ENCODE assay signal across 8 cellular contexts in genomic region chr5:60161340-60161934, GRCh38.
DNase-seq lines count a peak whose midpoint lies in the region; ATAC-seq, FAIRE-seq and TF ChIP-seq lines count a peak whose summit lies in the region.

No MANE protein-coding gene starts in this region.

- no peak overlapping the region for H3K9ac ChIP-seq in Loucy (ENCODE audit: low read depth, low read length, poor library complexity, severe bottlenecking)

- H3K4me1 Mint-ChIP-seq in brain, result no peaks in the 10 kb centered on the region
- H3K4me1 Mint-ChIP-seq in natural killer cell treated with Interleukin-12 subunit alpha and Interleukin-12 subunit beta and Interleukin-15 and Interleukin-18, amount 100 ng/mL, for 72 hours (ENCODE audit: low read depth in 2 of 2), result no peaks in the 10 kb centered on the region

- H3K4me3 Mint-ChIP-seq in brain, result no peak overlapping the region
- no peak overlapping the region for H3K4me3 Mint-ChIP-seq in natural killer cell treated with Interleukin-12 subunit alpha and Interleukin-12 subunit beta and Interleukin-15 and Interleukin-18, amount 100 ng/mL, for 72 hours

- no peaks in the 10 kb centered on the region for H3K9me3 ChIP-seq in Loucy (ENCODE audit: insufficient read depth, low read depth, low read length)
- no peaks in the 10 kb centered on the region for H3K9me3 ChIP-seq in neutrophil

- no peak overlapping the region for H3K4me2 ChIP-seq in Loucy (ENCODE audit: low read depth, low read length, poor library complexity, severe bottlenecking)

- no peaks in the 10 kb centered on the region for H3K36me3 ChIP-seq in Loucy (ENCODE audit: insufficient read depth, low read length)
- no peaks in the 10 kb centered on the region for H3K36me3 ChIP-seq in neutrophil

- 0 out of 2 replicates have a peak overlapping the region, but pooled peaks have one; percentile 13 for H2AFZ ChIP-seq in Loucy (ENCODE audit: low read length)

- no peaks in the 10 kb centered on the region for H3F3A ChIP-seq in Loucy (ENCODE audit: low read depth)

- H3K27me3 Mint-ChIP-seq in brain, result no peaks in the 10 kb centered on the region
- no peaks in the 10 kb centered on the region for H3K27me3 Mint-ChIP-seq in natural killer cell treated with Interleukin-12 subunit alpha and Interleukin-12 subunit beta and Interleukin-15 and Interleukin-18, amount 100 ng/mL, for 72 hours

- H4K20me1 ChIP-seq in Loucy (ENCODE audit: insufficient read depth, low read length, poor library complexity, severe bottlenecking), result no peaks in the 10 kb centered on the region

- DNase-seq in natural killer cell treated with Interleukin-12 subunit alpha and Interleukin-12 subunit beta and Interleukin-15 and Interleukin-18, amount 100 ng/mL, for 72 hours (ENCODE audit: low spot score), result no peak
- DNase-seq in RCC 7860 (ENCODE audit: low spot score), result no peak

- H3K27ac ChIP-seq in neutrophil, result no peak overlapping the region

- no peaks in the 10 kb centered on the region for H3K27me3 ChIP-seq in Loucy (ENCODE audit: insufficient read depth, low read length, poor library complexity, severe bottlenecking)
- H3K27me3 ChIP-seq in neutrophil, result no peaks in the 10 kb centered on the region

- H3K27ac Mint-ChIP-seq in brain, result no peak overlapping the region
- no peak overlapping the region for H3K27ac Mint-ChIP-seq in natural killer cell treated with Interleukin-12 subunit alpha and Interleukin-12 subunit beta and Interleukin-15 and Interleukin-18, amount 100 ng/mL, for 72 hours

- TF ChIP-seq CTCF in Loucy (conservative IDR thresholded peaks at IDR 0.05; ENCODE audit: low read length), result peak; percentile 74
- peak; percentile 54 to 58 for TF ChIP-seq CTCF in brain (conservative IDR thresholded peaks at IDR 0.05)
- TF ChIP-seq CTCF in neutrophil (IDR thresholded peaks at IDR 0.05), result peak; percentile 67

- no peaks in the 10 kb centered on the region for H3K4me1 ChIP-seq in Loucy (ENCODE audit: insufficient read depth, low read length, poor library complexity, severe bottlenecking)
- peaks cover 13 to 18% of the 10 kb centered on the region in 2 experiments for H3K4me1 ChIP-seq in neutrophil (ENCODE audit: control insufficient read depth in 1 of 2, insufficient read depth in 1 of 2, low read depth in 1 of 2, low read length in 1 of 2)

- H3K4me3 ChIP-seq in Loucy (ENCODE audit: low read length, poor library complexity, severe bottlenecking) (no peak overlapping the region), neutrophil (ENCODE audit: low read depth in 1 of 2, low read length in 1 of 2) (no peak overlapping the region)

- no peaks in the 10 kb centered on the region for H3K36me3 Mint-ChIP-seq in brain
- H3K36me3 Mint-ChIP-seq in natural killer cell treated with Interleukin-12 subunit alpha and Interleukin-12 subunit beta and Interleukin-15 and Interleukin-18, amount 100 ng/mL, for 72 hours, result no peaks in the 10 kb centered on the region

- H3K9me3 Mint-ChIP-seq in brain, result no peaks in the 10 kb centered on the region
- peaks cover 3% of the 10 kb centered on the region for H3K9me3 Mint-ChIP-seq in natural killer cell treated with Interleukin-12 subunit alpha and Interleukin-12 subunit beta and Interleukin-15 and Interleukin-18, amount 100 ng/mL, for 72 hours

- H3K79me2 ChIP-seq in Loucy (ENCODE audit: insufficient read depth, low read length), result no peaks in the 10 kb centered on the region

- no peaks in the 10 kb centered on the region for H3K9me2 ChIP-seq in Loucy (replicated peaks; ENCODE audit: low read depth, low read length)

- FAIRE-seq in G401.6 (lab: Jason Lieb, UNC), result peak; percentile 67
- no peak for FAIRE-seq in RCC 7860 (lab: Jason Lieb, UNC)

- ATAC-seq in GM21528 (IDR thresholded peaks at IDR 0.05; ENCODE audit: low FRiP score, unreplicated experiment), result peak; percentile 85
- no peak for ATAC-seq in natural killer cell treated with Interleukin-12 subunit alpha and Interleukin-12 subunit beta and Interleukin-15 and Interleukin-18, amount 100 ng/mL, for 72 hours
- no peak for ATAC-seq in activated CD4-positive, CD25-positive, alpha-beta regulatory T cell treated with anti-CD3 and anti-CD28 coated beads, Interleukin-2, amount 50 U/mL, for 24 hours
